Comparison of ENCODE assay signal across 24 cellular contexts in genomic region chr2:96088340-96089335, GRCh38. TPM values are rescaled to one million over a fixed set of nuclear protein-coding genes. Genes with fewer than 3 reads are reported as not detected.
DNase-seq lines count a peak whose midpoint lies in the region; ATAC-seq, FAIRE-seq and TF ChIP-seq lines count a peak whose summit lies in the region.
"Had no signal": no experiment of that assay in that cellular context is flagged by ENCODE, and none has a peak within 500 bp of the region (broad histone marks: within the 10 kb centered on the region; RNA-seq: fewer than 3 reads in every experiment).

No MANE protein-coding gene starts in this region.

- no TSS peak for BruUV-seq in K562 (replicated peaks; lab: Mats Ljungman, UMichigan)

- TF ChIP-seq EP300 in K562 (IDR thresholded peaks at IDR 0.05; ENCODE audit: low read length) = no peak

- H3K36me3 ChIP-seq in K562 (ENCODE audit: control insufficient read depth, insufficient read depth, low read length) = no peaks in the 10 kb centered on the region
- H3K36me3 ChIP-seq: heart left ventricle, Peyer's patch had no signal

- no peaks in the 10 kb centered on the region for H3K4me1 Mint-ChIP-seq in activated CD4-positive, alpha-beta T cell treated with anti-CD3 and anti-CD28 coated beads, Interleukin-2, amount 10 ng/mL, durations not matched to agents 7 days and 5 days
- peaks cover 2% of the 10 kb centered on the region for H3K4me1 Mint-ChIP-seq in activated CD4-positive, alpha-beta T cell treated with anti-CD3 and anti-CD28 coated beads for 36 hours
- H3K4me1 Mint-ChIP-seq in osteocyte (ENCODE audit: unreplicated experiment) = peaks cover 8% of the 10 kb centered on the region
- H3K4me1 Mint-ChIP-seq: memory B cell had no signal

- peaks cover 8 to 37% of the 10 kb centered on the region in 2 experiments; a peak in 4 of 5 replicates for H3K27me3 ChIP-seq in K562 (ENCODE audit: control insufficient read depth in 2 of 2, insufficient read depth in 2 of 2, low read length in 2 of 2)
- H3K27me3 ChIP-seq: heart left ventricle, Peyer's patch had no signal

- TF ChIP-seq CTCF in K562 (IDR thresholded peaks at IDR 0.05 in 2 of 3, conservative IDR thresholded peaks at IDR 0.05 in 1 of 3; ENCODE audit: insufficient read depth in 2 of 3, low read depth in 1 of 3, low read length in 3 of 3) (no peak), osteocyte (IDR thresholded peaks at IDR 0.05) (no peak)

- H3K27me3 Mint-ChIP-seq in activated CD4-positive, alpha-beta T cell treated with anti-CD3 and anti-CD28 coated beads, Interleukin-2, amount 10 ng/mL, durations not matched to agents 7 days and 5 days = peaks cover 3% of the 10 kb centered on the region
- peaks cover 2% of the 10 kb centered on the region for H3K27me3 Mint-ChIP-seq in activated CD4-positive, alpha-beta T cell treated with anti-CD3 and anti-CD28 coated beads for 36 hours
- peaks cover 20% of the 10 kb centered on the region for H3K27me3 Mint-ChIP-seq in osteocyte (ENCODE audit: unreplicated experiment)

- no peak overlapping the region for H3K27ac Mint-ChIP-seq in activated CD4-positive, alpha-beta T cell treated with anti-CD3 and anti-CD28 coated beads, Interleukin-2, amount 10 ng/mL, durations not matched to agents 7 days and 5 days
- no peak overlapping the region for H3K27ac Mint-ChIP-seq in activated CD4-positive, alpha-beta T cell treated with anti-CD3 and anti-CD28 coated beads for 36 hours
- no peak overlapping the region for H3K27ac Mint-ChIP-seq in osteocyte (ENCODE audit: unreplicated experiment)
- H3K27ac Mint-ChIP-seq: memory B cell had no signal

- no peaks in the 10 kb centered on the region for H3K9me3 Mint-ChIP-seq in activated CD4-positive, alpha-beta T cell treated with anti-CD3 and anti-CD28 coated beads, Interleukin-2, amount 10 ng/mL, durations not matched to agents 7 days and 5 days
- H3K9me3 Mint-ChIP-seq in activated CD4-positive, alpha-beta T cell treated with anti-CD3 and anti-CD28 coated beads for 36 hours (ENCODE audit: low read depth) = peaks cover 1% of the 10 kb centered on the region
- no peaks in the 10 kb centered on the region for H3K9me3 Mint-ChIP-seq in osteocyte (ENCODE audit: unreplicated experiment)

- no peak overlapping the region for H3K4me3 ChIP-seq in K562
- H3K4me3 ChIP-seq: A549, heart left ventricle, Peyer's patch, SK-N-MC, smooth muscle cell had no signal

- CTCF ChIA-PET in activated CD4-positive, alpha-beta T cell treated with anti-CD3 and anti-CD28 coated beads, Interleukin-2, amount 10 ng/mL, durations not matched to agents 7 days and 5 days (lab: Charles Lee) = interaction anchor here (1.2 to 1.5 kb wide), 3 partner anchors 10 to 86 kb away, joined by 3 to 4 read pairs (median 3); no protein-coding TSS in a partner anchor
- CTCF ChIA-PET in activated CD4-positive, alpha-beta T cell treated with anti-CD3 and anti-CD28 coated beads for 36 hours (lab: Charles Lee) = interaction anchor here (0.8 to 1.2 kb wide), 3 partner anchors 9 to 95 kb away, joined by 3 read pairs; no protein-coding TSS in a partner anchor
- CTCF ChIA-PET in K562 (lab: Yijun Ruan, JAX; ENCODE audit: low intra/inter-chr PET ratio) = no interaction called here

- H3K36me3 Mint-ChIP-seq in activated CD4-positive, alpha-beta T cell treated with anti-CD3 and anti-CD28 coated beads, Interleukin-2, amount 10 ng/mL, durations not matched to agents 7 days and 5 days (ENCODE audit: low read depth) = no peaks in the 10 kb centered on the region
- H3K36me3 Mint-ChIP-seq in activated CD4-positive, alpha-beta T cell treated with anti-CD3 and anti-CD28 coated beads for 36 hours (ENCODE audit: low read depth) = no peaks in the 10 kb centered on the region
- no peaks in the 10 kb centered on the region for H3K36me3 Mint-ChIP-seq in osteocyte (ENCODE audit: unreplicated experiment)
- H3K36me3 Mint-ChIP-seq: naive thymus-derived CD4-positive, alpha-beta T cell had no signal

- peak; percentile 3 for DNase-seq in activated CD4-positive, alpha-beta T cell treated with anti-CD3 and anti-CD28 coated beads, Interleukin-2, amount 10 ng/mL, durations not matched to agents 7 days and 5 days
- DNase-seq in activated CD4-positive, alpha-beta T cell treated with anti-CD3 and anti-CD28 coated beads for 36 hours = no peak
- DNase-seq in DMS79 (lab: John Stamatoyannopoulos, UW) (peak; percentile 95), K562 (ENCODE audit: extremely low read depth in 1 of 4, low spot score in 3 of 4) (peak in 1 of 4 experiments; percentile 4), osteocyte (ENCODE audit: extremely low spot score, unreplicated experiment) (peak; percentile 75), COLO668 (lab: John Stamatoyannopoulos, UW; ENCODE audit: unreplicated experiment) (no peak), LoVo (ENCODE audit: low spot score) (no peak)
- no peak for DNase-seq in stimulated activated CD4-positive, alpha-beta T cell treated with anti-CD3 and anti-CD28 coated beads, Interleukin-15, amount 100 ng/mL, for 24 hours
- DNase-seq: activated CD4-positive, alpha-beta T cell treated with anti-CD3 and anti-CD28 coated beads, Interleukin-2, amount 50 U/mL, for 4 hours; central memory CD4-positive, alpha-beta T cell; DMS153; effector memory CD4-positive, alpha-beta T cell; naive thymus-derived CD4-positive, alpha-beta T cell; T-helper 9 cell had no signal

- POLR2A ChIA-PET in activated CD4-positive, alpha-beta T cell treated with anti-CD3 and anti-CD28 coated beads, Interleukin-2, amount 10 ng/mL, durations not matched to agents 7 days and 5 days (lab: Charles Lee) = no interaction called here
- POLR2A ChIA-PET in activated CD4-positive, alpha-beta T cell treated with anti-CD3 and anti-CD28 coated beads for 36 hours (lab: Charles Lee) = no interaction called here
- POLR2A ChIA-PET in K562 (lab: Yijun Ruan, JAX) = no interaction called here

- in situ Hi-C loops in K562 (cut with MboI) = loop anchor here (25.0 kb wide), 1 partner anchor 301 kb away; no protein-coding TSS in a partner anchor

- no peak overlapping the region for H3K4me3 Mint-ChIP-seq in activated CD4-positive, alpha-beta T cell treated with anti-CD3 and anti-CD28 coated beads, Interleukin-2, amount 10 ng/mL, durations not matched to agents 7 days and 5 days
- no peak overlapping the region for H3K4me3 Mint-ChIP-seq in activated CD4-positive, alpha-beta T cell treated with anti-CD3 and anti-CD28 coated beads for 36 hours
- H3K4me3 Mint-ChIP-seq in osteocyte (ENCODE audit: unreplicated experiment) = no peak overlapping the region
- H3K4me3 Mint-ChIP-seq: memory B cell; naive thymus-derived CD4-positive, alpha-beta T cell had no signal

- no peak overlapping the region for H3K4me2 ChIP-seq in K562 (ENCODE audit: insufficient read depth, low read length)
- H3K4me2 ChIP-seq: A549, smooth muscle cell had no signal

- intact Hi-C loops in activated CD4-positive, alpha-beta T cell treated with anti-CD3 and anti-CD28 coated beads for 36 hours (cut with DNase I, micrococcal nuclease) = no loop called here
- intact Hi-C loops in K562 (cut with micrococcal nuclease) = no loop called here

- no peak for ATAC-seq in activated CD4-positive, alpha-beta T cell treated with anti-CD3 and anti-CD28 coated beads for 36 hours
- ATAC-seq in K562 = no peak; the same call in 2 of the 3 replicates
- ATAC-seq: A549; naive thymus-derived CD4-positive, alpha-beta T cell had no signal

- no peaks in the 10 kb centered on the region for H3K9me1 ChIP-seq in K562 (ENCODE audit: control insufficient read depth, insufficient read depth, low read length)

- no peak for TF ChIP-seq RAD21 in K562 (CRISPR knock-in tag; conservative IDR thresholded peaks at IDR 0.05 in 1 of 2, IDR thresholded peaks at IDR 0.05 in 1 of 2)

- whole genome bisulfite sequencing in K562 (ENCODE audit: insufficient coverage, low coverage, missing lambda C conversion rate) = 14% methylated on average over 17 of the region's 19 CpGs

- no peaks in the 10 kb centered on the region; the same call in 1 of the 2 replicates for H4K20me1 ChIP-seq in K562 (replicated peaks; ENCODE audit: control insufficient read depth, insufficient read depth, low read length)

- peaks cover 7 to 26% of the 10 kb centered on the region in 2 experiments; a peak in 4 of 5 replicates for H3K4me1 ChIP-seq in K562 (replicated peaks in 1 of 2; ENCODE audit: control insufficient read depth in 2 of 2, insufficient read depth in 2 of 2, low read length in 2 of 2)

- H3K79me2 ChIP-seq in K562 (ENCODE audit: control insufficient read depth, insufficient read depth, low read length) = no peaks in the 10 kb centered on the region

- H3K9me3 ChIP-seq in K562 (replicated peaks; ENCODE audit: control insufficient read depth, insufficient read depth, low read depth, low read length) = no peaks in the 10 kb centered on the region
- H3K9me3 ChIP-seq: A549, heart left ventricle, Peyer's patch had no signal

- no peak for TF ChIP-seq POLR2A in K562 (conservative IDR thresholded peaks at IDR 0.05)

- H3K27ac ChIP-seq in K562 (ENCODE audit: extremely low read depth, low read depth, low read length) = no peak overlapping the region
- H3K27ac ChIP-seq: A549, C4-2B, Peyer's patch, SK-N-MC had no signal

- H3K9ac ChIP-seq in K562 (ENCODE audit: insufficient read depth in 1 of 2, low read depth in 2 of 2, low read length in 2 of 2) = no peak overlapping the region

- FAIRE-seq in K562 (lab: Jason Lieb, UNC) = no peak
- FAIRE-seq: A549, islet of Langerhans had no signal

- H2AFZ ChIP-seq in K562 (ENCODE audit: low read depth, low read length) = peak overlapping the region; percentile 52; the same call in 1 of the 2 replicates

RNA-seq across cellular contexts. Expression of gene ADRA2B, which starts 27.7 kb away (rescaled TPM):
- total RNA-seq in activated CD4-positive, alpha-beta T cell treated with anti-CD3 and anti-CD28 coated beads, Interleukin-2, amount 10 ng/mL, durations not matched to agents 7 days and 5 days = under 1 TPM in 1 of 2 experiments, not detected in 1; 0.06 TPM
- total RNA-seq in activated CD4-positive, alpha-beta T cell treated with anti-CD3 and anti-CD28 coated beads for 36 hours = under 1 TPM; 0.30 to 0.54 TPM
- 0.07 and 0.11 TPM in 2 replicates for total RNA-seq in K562 (2011; cell fraction: chromatin; rRNA removed; ENCODE audit: low replicate concordance)
- 0.13 and 0.17 TPM in 2 replicates for total RNA-seq in K562 (2011; cell fraction: nucleolus; rRNA removed)
- not detected in 2 replicates for total RNA-seq in K562 (2011; cell fraction: nucleoplasm; rRNA removed)
- total RNA-seq in K562 (2014; rRNA removed) (not detected in 2 replicates), K562 (2014; rRNA removed; fragmentation: Illumina TruSeq; extraction: Trizol) (not detected in 2 replicates), K562 (2015; rRNA removed; fragmentation: Illumina TruSeq; extraction: Trizol) (not detected in 2 replicates), K562 (2021) (not detected in 2 replicates), osteocyte (not detected in 2 replicates)
- polyA plus RNA-seq in K562 (2011; rRNA removed) (not detected in 2 replicates), K562 (2014; fragmentation: Illumina TruSeq; extraction: Trizol) (not detected in 2 replicates), K562 (2014; fragmentation: Nextera tagmentation; extraction: Ambion mirVana) (not detected), K562 (2014; rRNA removed) (not detected in 2 replicates)
- 0.04 TPM in 1 of 2 replicates, not detected in the other for polyA plus RNA-seq in K562 (2011; cell fraction: cytosol; rRNA removed)
- polyA plus RNA-seq in K562 (2011; cell fraction: nucleus; rRNA removed) = 0.14 and 0.27 TPM in 2 replicates
- polyA plus RNA-seq in K562 (2012) = 0.03 TPM in 1 of 2 replicates, not detected in the other
- not detected in 2 replicates for polyA minus RNA-seq in K562 (2011; rRNA and poly(A)+ RNA removed)
- not detected in 2 replicates for polyA minus RNA-seq in K562 (2011; cell fraction: cytosol; rRNA and poly(A)+ RNA removed)
- not detected in 2 replicates for polyA minus RNA-seq in K562 (2011; cell fraction: nucleus; rRNA and poly(A)+ RNA removed)
- total RNA-seq: fibroblast of lung, LHCN-M2 had no signal
- polyA plus RNA-seq: naive thymus-derived CD4-positive, alpha-beta T cell had no signal

RNA-seq across cellular contexts. Expression of gene ASTL, which starts 49.7 kb away (rescaled TPM):
- under 1 TPM in 1 of 2 experiments, not detected in 1; 0.22 TPM for total RNA-seq in activated CD4-positive, alpha-beta T cell treated with anti-CD3 and anti-CD28 coated beads, Interleukin-2, amount 10 ng/mL, durations not matched to agents 7 days and 5 days
- 1 to 10 TPM; 2.5 to 2.8 TPM for total RNA-seq in activated CD4-positive, alpha-beta T cell treated with anti-CD3 and anti-CD28 coated beads for 36 hours
- total RNA-seq in K562 (2011; cell fraction: chromatin; rRNA removed; ENCODE audit: low replicate concordance) = not detected in 2 replicates
- total RNA-seq in K562 (2011; cell fraction: nucleolus; rRNA removed) = not detected in 2 replicates
- total RNA-seq in K562 (2011; cell fraction: nucleoplasm; rRNA removed) = not detected in 2 replicates
- total RNA-seq in K562 (2014; rRNA removed) (not detected in 2 replicates), K562 (2014; rRNA removed; fragmentation: Illumina TruSeq; extraction: Trizol) (not detected in 2 replicates), K562 (2015; rRNA removed; fragmentation: Illumina TruSeq; extraction: Trizol) (not detected in 2 replicates), K562 (2021) (not detected in 2 replicates), osteocyte (not detected in 2 replicates)
- polyA plus RNA-seq in K562 (2011; rRNA removed) (not detected in 2 replicates), K562 (2014; fragmentation: Illumina TruSeq; extraction: Trizol) (not detected in 2 replicates), K562 (2014; fragmentation: Nextera tagmentation; extraction: Ambion mirVana) (not detected), K562 (2014; rRNA removed) (not detected in 2 replicates)
- not detected in 2 replicates for polyA plus RNA-seq in K562 (2011; cell fraction: cytosol; rRNA removed)
- polyA plus RNA-seq in K562 (2011; cell fraction: nucleus; rRNA removed) = not detected in 2 replicates
- not detected in 2 replicates for polyA plus RNA-seq in K562 (2012)
- polyA minus RNA-seq in K562 (2011; rRNA and poly(A)+ RNA removed) = not detected in 2 replicates
- not detected in 2 replicates for polyA minus RNA-seq in K562 (2011; cell fraction: cytosol; rRNA and poly(A)+ RNA removed)
- not detected in 2 replicates for polyA minus RNA-seq in K562 (2011; cell fraction: nucleus; rRNA and poly(A)+ RNA removed)
- total RNA-seq: fibroblast of lung, heart left ventricle, LHCN-M2, Peyer's patch had no signal
- polyA plus RNA-seq: A549, fibroblast of lung, smooth muscle cell had no signal

RNA-seq across cellular contexts. Expression of gene GPAT2, which starts 53.9 kb away (rescaled TPM):
- 1 to 10 TPM; 3.3 to 5.3 TPM for total RNA-seq in activated CD4-positive, alpha-beta T cell treated with anti-CD3 and anti-CD28 coated beads, Interleukin-2, amount 10 ng/mL, durations not matched to agents 7 days and 5 days
- 1 to 10 TPM; 8.4 to 10.0 TPM for total RNA-seq in activated CD4-positive, alpha-beta T cell treated with anti-CD3 and anti-CD28 coated beads for 36 hours
- total RNA-seq in K562 (2011; cell fraction: chromatin; rRNA removed; ENCODE audit: low replicate concordance) = 0.12 TPM in 2 replicates
- total RNA-seq in K562 (2011; cell fraction: nucleolus; rRNA removed) = under 0.01 and 0.39 TPM in 2 replicates
- not detected in 2 replicates for total RNA-seq in K562 (2011; cell fraction: nucleoplasm; rRNA removed)
- 0.14 and 0.33 TPM in 2 replicates for total RNA-seq in K562 (2014; rRNA removed)
- not detected in 2 replicates for total RNA-seq in K562 (2014; rRNA removed; fragmentation: Illumina TruSeq; extraction: Trizol)
- total RNA-seq in K562 (2015; rRNA removed; fragmentation: Illumina TruSeq; extraction: Trizol) = 0.11 and 0.38 TPM in 2 replicates
- total RNA-seq in K562 (2021) = 0.33 and 0.94 TPM in 2 replicates
- polyA plus RNA-seq in K562 (2011; rRNA removed) = not detected in 2 replicates
- 0.03 and 0.25 TPM in 2 replicates for polyA plus RNA-seq in K562 (2011; cell fraction: cytosol; rRNA removed)
- 0.34 and 0.55 TPM in 2 replicates for polyA plus RNA-seq in K562 (2011; cell fraction: nucleus; rRNA removed)
- polyA plus RNA-seq in K562 (2012) = 0.33 and 1.1 TPM in 2 replicates
- 0.30 TPM in 2 replicates for polyA plus RNA-seq in K562 (2014; fragmentation: Illumina TruSeq; extraction: Trizol)
- under 1 TPM in 1 of 2 experiments, not detected in 1; 0.01 TPM for polyA plus RNA-seq in K562 (2014; fragmentation: Nextera tagmentation; extraction: Ambion mirVana)
- polyA plus RNA-seq in K562 (2014; rRNA removed) = 0.42 and 1.2 TPM in 2 replicates
- polyA minus RNA-seq in K562 (2011; rRNA and poly(A)+ RNA removed) = not detected in 2 replicates
- not detected in 2 replicates for polyA minus RNA-seq in K562 (2011; cell fraction: cytosol; rRNA and poly(A)+ RNA removed)
- 0.11 and 0.94 TPM in 2 replicates for polyA minus RNA-seq in K562 (2011; cell fraction: nucleus; rRNA and poly(A)+ RNA removed)
- total RNA-seq in osteocyte = not detected in 2 replicates
- total RNA-seq: LHCN-M2, smooth muscle cell had no signal
- polyA plus RNA-seq: A549 had no signal

RNA-seq across cellular contexts. Expression of gene DUSP2, which starts 56.6 kb away (rescaled TPM):
- total RNA-seq in activated CD4-positive, alpha-beta T cell treated with anti-CD3 and anti-CD28 coated beads, Interleukin-2, amount 10 ng/mL, durations not matched to agents 7 days and 5 days = 10 to 100 TPM; 11.9 to 14.2 TPM
- 100 to 1,000 TPM; 248 to 407 TPM for total RNA-seq in activated CD4-positive, alpha-beta T cell treated with anti-CD3 and anti-CD28 coated beads for 36 hours
- total RNA-seq in K562 (2011; cell fraction: chromatin; rRNA removed; ENCODE audit: low replicate concordance) = 0.16 TPM in 1 of 2 replicates, not detected in the other
- 0.33 TPM in 1 of 2 replicates, not detected in the other for total RNA-seq in K562 (2011; cell fraction: nucleolus; rRNA removed)
- total RNA-seq in K562 (2011; cell fraction: nucleoplasm; rRNA removed) = not detected in 2 replicates
- total RNA-seq in K562 (2014; rRNA removed) (not detected in 2 replicates), K562 (2014; rRNA removed; fragmentation: Illumina TruSeq; extraction: Trizol) (not detected in 2 replicates), K562 (2015; rRNA removed; fragmentation: Illumina TruSeq; extraction: Trizol) (not detected in 2 replicates), K562 (2021) (0.18 and 0.42 TPM in 2 replicates), osteocyte (0.68 and 0.78 TPM in 2 replicates)
- polyA plus RNA-seq in K562 (2011; rRNA removed) (0.04 TPM in 1 of 2 replicates, not detected in the other), K562 (2014; fragmentation: Illumina TruSeq; extraction: Trizol) (not detected in 2 replicates), K562 (2014; fragmentation: Nextera tagmentation; extraction: Ambion mirVana) (not detected), K562 (2014; rRNA removed) (not detected in 2 replicates)
- 0.06 and 0.07 TPM in 2 replicates for polyA plus RNA-seq in K562 (2011; cell fraction: cytosol; rRNA removed)
- 0.14 and 0.64 TPM in 2 replicates for polyA plus RNA-seq in K562 (2011; cell fraction: nucleus; rRNA removed)
- 0.08 TPM in 1 of 2 replicates, not detected in the other for polyA plus RNA-seq in K562 (2012)
- polyA minus RNA-seq in K562 (2011; rRNA and poly(A)+ RNA removed) = not detected in 2 replicates
- polyA minus RNA-seq in K562 (2011; cell fraction: cytosol; rRNA and poly(A)+ RNA removed) = 0.76 and 1.8 TPM in 2 replicates
- polyA minus RNA-seq in K562 (2011; cell fraction: nucleus; rRNA and poly(A)+ RNA removed) = 0.40 and 0.89 TPM in 2 replicates

Comparison
In these comparisons a context has a peak if more than half of its experiments do, and no peak if none do; other contexts are left out.
1. DNase-seq: peak in activated CD4-positive, alpha-beta T cell treated with anti-CD3 and anti-CD28 coated beads, Interleukin-2, amount 10 ng/mL, durations not matched to agents 7 days and 5 days (single experiment), DMS79 (single experiment) and osteocyte (single experiment); none in activated CD4-positive, alpha-beta T cell treated with anti-CD3 and anti-CD28 coated beads for 36 hours (single experiment), stimulated activated CD4-positive, alpha-beta T cell treated with anti-CD3 and anti-CD28 coated beads, Interleukin-15, amount 100 ng/mL, for 24 hours (single experiment), COLO668 (single experiment) and LoVo (single experiment).